ENCODE assay signal across 1 cellular context in genomic region chr15:64138542-64138941, GRCh38.
TF ChIP-seq lines count a peak whose summit lies in the region.

No MANE protein-coding gene starts in this region.

TF ChIP-seq in H1, 55 proteins besides CTCF, POLR2A, EP300 and RAD21:
- TF ChIP-seq SIX5 (IDR thresholded peaks at IDR 0.05; ENCODE audit: low read depth, low read length) (no peak), SAP30 (IDR thresholded peaks at IDR 0.05; ENCODE audit: insufficient read depth, insufficient replicate concordance, low read length) (no peak), CHD1 (IDR thresholded peaks at IDR 0.05; ENCODE audit: low read depth, low read length) (no peak), CEBPB (IDR thresholded peaks at IDR 0.05; ENCODE audit: low read depth, low read length) (no peak), HDAC6 (IDR thresholded peaks at IDR 0.05; ENCODE audit: low read depth, low read length) (no peak), SRF (IDR thresholded peaks at IDR 0.05; ENCODE audit: low read depth, low read length) (no peak), FOSL1 (IDR thresholded peaks at IDR 0.05; ENCODE audit: insufficient read depth, low read depth, low read length) (no peak), CBX5 (IDR thresholded peaks at IDR 0.05; ENCODE audit: low read depth, low read length) (no peak), RBBP5 (IDR thresholded peaks at IDR 0.05; ENCODE audit: borderline replicate concordance, low read depth, low read length) (no peak), CHD7 (IDR thresholded peaks at IDR 0.05; ENCODE audit: insufficient replicate concordance, low read length) (no peak), PHF8 (conservative IDR thresholded peaks at IDR 0.05; ENCODE audit: low read depth, low read length) (no peak), E2F6 (IDR thresholded peaks at IDR 0.05) (no peak), JUND (IDR thresholded peaks at IDR 0.05; ENCODE audit: low read length) (no peak), TCF12 (IDR thresholded peaks at IDR 0.05; ENCODE audit: low read depth, low read length) (no peak), KDM5A (IDR thresholded peaks at IDR 0.05; ENCODE audit: low read length) (no peak), SUZ12 (IDR thresholded peaks at IDR 0.05; ENCODE audit: low read length) (no peak)
- TF ChIP-seq, protein P1, sequence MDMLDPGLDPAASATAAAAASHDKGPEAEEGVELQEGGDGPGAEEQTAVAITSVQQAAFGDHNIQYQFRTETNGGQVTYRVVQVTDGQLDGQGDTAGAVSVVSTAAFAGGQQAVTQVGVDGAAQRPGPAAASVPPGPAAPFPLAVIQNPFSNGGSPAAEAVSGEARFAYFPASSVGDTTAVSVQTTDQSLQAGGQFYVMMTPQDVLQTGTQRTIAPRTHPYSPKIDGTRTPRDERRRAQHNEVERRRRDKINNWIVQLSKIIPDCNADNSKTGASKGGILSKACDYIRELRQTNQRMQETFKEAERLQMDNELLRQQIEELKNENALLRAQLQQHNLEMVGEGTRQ (IDR thresholded peaks at IDR 0.05; ENCODE audit: low read length) = no peak
TF ChIP-seq in H1: peak in this region for 0.
